In the genomic region with DNA sequence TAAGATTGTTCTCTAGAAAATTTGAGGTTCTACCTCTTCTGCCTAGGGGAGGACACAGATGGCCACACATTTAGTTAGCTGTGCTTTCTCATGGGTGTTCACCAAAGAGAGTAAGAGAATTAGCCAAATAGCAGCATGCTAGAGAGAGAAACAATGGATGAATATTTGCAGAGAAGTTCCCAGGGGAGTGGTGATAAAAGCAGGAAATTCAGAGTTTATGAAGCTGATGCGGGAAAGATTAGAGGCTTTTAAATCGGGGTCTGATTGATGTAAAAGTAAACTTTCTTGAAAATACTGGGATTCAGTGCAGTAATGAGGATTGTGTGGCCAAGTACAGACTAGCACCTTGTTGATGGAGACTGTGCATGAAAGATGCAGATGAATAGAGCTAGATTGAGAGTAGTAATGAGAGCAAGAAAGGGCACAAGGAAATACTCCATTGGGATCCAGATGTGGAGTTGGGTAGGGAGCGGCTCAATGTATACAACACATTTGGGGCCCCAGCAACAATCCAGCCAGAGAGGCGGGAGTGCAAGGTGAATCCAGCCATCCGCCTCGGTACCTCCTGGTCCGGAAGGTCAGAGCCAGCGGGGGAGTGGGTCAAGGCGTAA, we compare ENCODE assay signal across 13 cellular contexts. TPM values are rescaled to one million over a fixed set of nuclear protein-coding genes. Genes with fewer than 3 reads are reported as not detected.
DNase-seq lines count a peak whose midpoint lies in the region; ATAC-seq, FAIRE-seq and TF ChIP-seq lines count a peak whose summit lies in the region.
"Had no signal": no experiment of that assay in that cellular context is flagged by ENCODE, and none has a peak within 500 bp of the region (broad histone marks: within the 10 kb centered on the region; RNA-seq: fewer than 3 reads in every experiment).

No MANE protein-coding gene starts in this region.

- no peak overlapping the region for H3K27ac Mint-ChIP-seq in activated CD8-positive, alpha-beta T cell treated with anti-CD3 and anti-CD28 coated beads for 36 hours
- no peak overlapping the region for H3K27ac Mint-ChIP-seq in immature natural killer cell

- H3K36me3 Mint-ChIP-seq in activated CD8-positive, alpha-beta T cell treated with anti-CD3 and anti-CD28 coated beads for 36 hours (ENCODE audit: low read depth) = peaks cover 4% of the 10 kb centered on the region
- H3K36me3 Mint-ChIP-seq in immature natural killer cell = peaks cover 14 to 21% (median 15%) of the 10 kb centered on the region in 3 donors

- peaks cover 30% of the 10 kb centered on the region for H3K4me1 ChIP-seq in A673 (ENCODE audit: insufficient read depth, low read length, poor library complexity, severe bottlenecking)

- H3K4me1 Mint-ChIP-seq in activated CD8-positive, alpha-beta T cell treated with anti-CD3 and anti-CD28 coated beads for 36 hours (ENCODE audit: low read depth) = peaks cover 21% of the 10 kb centered on the region
- peaks cover 39 to 52% of the 10 kb centered on the region in 2 donors for H3K4me1 Mint-ChIP-seq in immature natural killer cell

- peaks cover 83% of the 10 kb centered on the region for H3K27me3 ChIP-seq in A673 (replicated peaks; ENCODE audit: insufficient read depth, low read depth, low read length, poor library complexity)

- no peak for TF ChIP-seq POLR2A in GM12892 (IDR thresholded peaks at IDR 0.05; ENCODE audit: low read depth, low read length)

- H3K9me3 Mint-ChIP-seq in activated CD8-positive, alpha-beta T cell treated with anti-CD3 and anti-CD28 coated beads for 36 hours = no peaks in the 10 kb centered on the region
- H3K9me3 Mint-ChIP-seq in immature natural killer cell = peaks cover 0 to 5% (median 0%) of the 10 kb centered on the region in 6 donors

- H3K4me3 ChIP-seq in A673 (ENCODE audit: low read depth, low read length, poor library complexity, severe bottlenecking) = peak overlapping the region; percentile 47

- intact Hi-C loops in A673 (cut with micrococcal nuclease; ENCODE audit: unreplicated experiment) = no loop called here
- intact Hi-C loops in activated CD8-positive, alpha-beta T cell treated with anti-CD3 and anti-CD28 coated beads for 36 hours (cut with micrococcal nuclease) = no loop called here

- peak; percentile 51 for FAIRE-seq in GM12892 (lab: Jason Lieb, UNC)

- BruUV-seq in A673 (replicated peaks; lab: Mats Ljungman, UMichigan) = no TSS peak

- no peak for ATAC-seq in activated CD8-positive, alpha-beta T cell treated with anti-CD3 and anti-CD28 coated beads for 36 hours
- no peak for ATAC-seq in SK-N-SH treated with all-trans-retinoic acid at 6 μM for 48 hours

- peak overlapping the region; percentile 37 for H3K4me3 Mint-ChIP-seq in activated CD8-positive, alpha-beta T cell treated with anti-CD3 and anti-CD28 coated beads for 36 hours
- H3K4me3 Mint-ChIP-seq in immature natural killer cell = peak overlapping the region; percentile 56 to 72 (median 61)

- H3K36me3 ChIP-seq in A673 (ENCODE audit: insufficient read depth, low read length, poor library complexity, severe bottlenecking) = no peaks in the 10 kb centered on the region
- H3K36me3 ChIP-seq: upper lobe of right lung had no signal

- TF ChIP-seq CTCF in A673 (conservative IDR thresholded peaks at IDR 0.05; ENCODE audit: low read depth, low read length) = no peak
- no peak for TF ChIP-seq CTCF in activated CD8-positive, alpha-beta T cell treated with anti-CD3 and anti-CD28 coated beads for 36 hours (IDR thresholded peaks at IDR 0.05)

- DNase-seq in A673 (ENCODE audit: low spot score) (no peak), GM12892 (ENCODE audit: insufficient read length) (no peak), immature natural killer cell (no peak), NCI-H146 (lab: John Stamatoyannopoulos, UW) (no peak), NCI-H82 treated with DMSO at 0.1 percent for 48 hours (lab: John Stamatoyannopoulos, UW; ENCODE audit: unreplicated experiment) (no peak), NCI-H146 treated with DMSO at 0.1 percent for 48 hours (lab: John Stamatoyannopoulos, UW; ENCODE audit: unreplicated experiment) (no peak)
- DNase-seq in activated CD8-positive, alpha-beta T cell treated with anti-CD3 and anti-CD28 coated beads for 36 hours = no peak
- DNase-seq: NCI-H2029 treated with DMSO at 0.1 percent for 48 hours; SIG-M5; stimulated activated CD4-positive, alpha-beta T cell treated with anti-CD3 and anti-CD28 coated beads, Interleukin-2, amount 100 ng/mL, for 48 hours had no signal

- CTCF ChIA-PET in A673 (lab: Charles Lee) = no interaction called here
- CTCF ChIA-PET in activated CD8-positive, alpha-beta T cell treated with anti-CD3 and anti-CD28 coated beads for 36 hours (lab: Charles Lee) = interaction anchor here (0.9 to 2.3 kb wide), 4 partner anchors 11 to 154 kb away, joined by 3 to 8 read pairs (median 6); no protein-coding TSS in a partner anchor

- no peaks in the 10 kb centered on the region for H3K9me3 ChIP-seq in A673 (ENCODE audit: low read depth, low read length, poor library complexity, severe bottlenecking)
- H3K9me3 ChIP-seq: upper lobe of right lung had no signal

- POLR2A ChIA-PET in A673 (lab: Charles Lee; ENCODE audit: low non-redundant PET) = no interaction called here
- POLR2A ChIA-PET in activated CD8-positive, alpha-beta T cell treated with anti-CD3 and anti-CD28 coated beads for 36 hours (lab: Charles Lee) = interaction anchor here (1.7 kb wide), 1 partner anchor 9 kb away, joined by 4 read pairs; no protein-coding TSS in a partner anchor

- peaks cover 56% of the 10 kb centered on the region for H3K27me3 Mint-ChIP-seq in activated CD8-positive, alpha-beta T cell treated with anti-CD3 and anti-CD28 coated beads for 36 hours
- peaks cover 16 to 51% (median 47%) of the 10 kb centered on the region in 3 donors for H3K27me3 Mint-ChIP-seq in immature natural killer cell (ENCODE audit: low read depth in 3 of 3)

- H3K27ac ChIP-seq in A673 (ENCODE audit: low read depth, low read length, poor library complexity, severe bottlenecking) = no peak overlapping the region
- H3K27ac ChIP-seq: C4-2B, upper lobe of right lung had no signal

TF ChIP-seq in SK-N-SH treated with all-trans-retinoic acid at 6 μM for 48 hours, 23 proteins besides CTCF, POLR2A, EP300 and RAD21:
- TF ChIP-seq, protein P1, sequence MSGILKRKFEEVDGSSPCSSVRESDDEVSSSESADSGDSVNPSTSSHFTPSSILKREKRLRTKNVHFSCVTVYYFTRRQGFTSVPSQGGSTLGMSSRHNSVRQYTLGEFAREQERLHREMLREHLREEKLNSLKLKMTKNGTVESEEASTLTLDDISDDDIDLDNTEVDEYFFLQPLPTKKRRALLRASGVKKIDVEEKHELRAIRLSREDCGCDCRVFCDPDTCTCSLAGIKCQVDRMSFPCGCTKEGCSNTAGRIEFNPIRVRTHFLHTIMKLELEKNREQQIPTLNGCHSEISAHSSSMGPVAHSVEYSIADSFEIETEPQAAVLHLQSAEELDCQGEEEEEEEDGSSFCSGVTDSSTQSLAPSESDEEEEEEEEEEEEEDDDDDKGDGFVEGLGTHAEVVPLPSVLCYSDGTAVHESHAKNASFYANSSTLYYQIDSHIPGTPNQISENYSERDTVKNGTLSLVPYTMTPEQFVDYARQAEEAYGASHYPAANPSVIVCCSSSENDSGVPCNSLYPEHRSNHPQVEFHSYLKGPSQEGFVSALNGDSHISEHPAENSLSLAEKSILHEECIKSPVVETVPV (CRISPR knock-in tag; IDR thresholded peaks at IDR 0.05) = no peak
- TF ChIP-seq ZFP30 (CRISPR knock-in tag; IDR thresholded peaks at IDR 0.05) (no peak), ZNF565 (CRISPR knock-in tag; conservative IDR thresholded peaks at IDR 0.05; ENCODE audit: low read depth) (no peak)

RNA-seq across cellular contexts. Expression of gene ISL2, which starts 8.8 kb away (rescaled TPM):
- 3.8 and 5.5 TPM in 2 replicates for total RNA-seq in A673 (2021)
- polyA plus RNA-seq in GM12892 (2012; ENCODE audit: missing spikeins) = 0.42 TPM
- total RNA-seq in activated CD8-positive, alpha-beta T cell treated with anti-CD3 and anti-CD28 coated beads for 36 hours = under 1 TPM in 1 of 2 experiments, not detected in 1; 0.22 TPM
- not detected for polyA plus RNA-seq in immature natural killer cell
- total RNA-seq: upper lobe of right lung had no signal

RNA-seq across cellular contexts. Expression of gene ETFA, which starts 34.1 kb away (rescaled TPM):
- 133 and 137 TPM in 2 replicates for total RNA-seq in A673 (2021)
- polyA plus RNA-seq in GM12892 (2012; ENCODE audit: missing spikeins) = 284 TPM
- total RNA-seq in activated CD8-positive, alpha-beta T cell treated with anti-CD3 and anti-CD28 coated beads for 36 hours = 100 to 1,000 TPM; 159 to 164 TPM
- polyA plus RNA-seq in immature natural killer cell = 100 to 1,000 TPM; 146 to 157 (median 157) TPM
